In genomic region chr14:73741876-73742519, GRCh38 we compare ENCODE assay signal across 8 cellular contexts. TPM values are rescaled to one million over a fixed set of nuclear protein-coding genes. Genes with fewer than 3 reads are reported as not detected.
DNase-seq lines count a peak whose midpoint lies in the region; ATAC-seq and TF ChIP-seq lines count a peak whose summit lies in the region.

No MANE protein-coding gene starts in this region.

- H3K36me3 Mint-ChIP-seq in activated CD4-positive, alpha-beta memory T cell treated with anti-CD3 and anti-CD28 coated beads, Interleukin-2, amount 10 ng/mL, durations not matched to agents 7 days and 5 days (ENCODE audit: low read depth): peaks cover 34% of the 10 kb centered on the region

- no peak for TF ChIP-seq CTCF in gastroesophageal sphincter (IDR thresholded peaks at IDR 0.05)

- TF ChIP-seq POLR2A in gastroesophageal sphincter (IDR thresholded peaks at IDR 0.05): no peak

- H3K27ac ChIP-seq in gastroesophageal sphincter: peak overlapping the region; percentile 68 to 100 (median 88)

- peaks cover 28 to 91% (median 81%) of the 10 kb centered on the region in 3 donors for H3K4me1 ChIP-seq in gastroesophageal sphincter

- H3K4me1 Mint-ChIP-seq in activated CD4-positive, alpha-beta memory T cell treated with anti-CD3 and anti-CD28 coated beads, Interleukin-2, amount 10 ng/mL, durations not matched to agents 7 days and 5 days: peaks cover 77% of the 10 kb centered on the region

- POLR2A ChIA-PET in activated CD4-positive, alpha-beta memory T cell treated with anti-CD3 and anti-CD28 coated beads, Interleukin-2, amount 10 ng/mL, durations not matched to agents 7 days and 5 days (lab: Charles Lee): interaction anchor here (0.8 to 10.1 kb wide), 12 partner anchors 10 to 277 kb away, joined by 3 to 372 read pairs (median 7); partner anchors contain the start of genes ENTPD5, FAM161B, PTGR2 and ZNF410

- H3K4me3 Mint-ChIP-seq in activated CD4-positive, alpha-beta memory T cell treated with anti-CD3 and anti-CD28 coated beads, Interleukin-2, amount 10 ng/mL, durations not matched to agents 7 days and 5 days: peak overlapping the region; percentile 76

- no peaks in the 10 kb centered on the region for H3K9me3 ChIP-seq in gastroesophageal sphincter

- TF ChIP-seq EP300 in gastroesophageal sphincter (IDR thresholded peaks at IDR 0.05): no peak

- no peaks in the 10 kb centered on the region for H3K9me3 Mint-ChIP-seq in activated CD4-positive, alpha-beta memory T cell treated with anti-CD3 and anti-CD28 coated beads, Interleukin-2, amount 10 ng/mL, durations not matched to agents 7 days and 5 days

- CTCF ChIA-PET in activated CD4-positive, alpha-beta memory T cell treated with anti-CD3 and anti-CD28 coated beads, Interleukin-2, amount 10 ng/mL, durations not matched to agents 7 days and 5 days (lab: Charles Lee): interaction anchor here (0.5 to 9.8 kb wide), 8 partner anchors 13 to 110 kb away, joined by 3 to 151 read pairs (median 4); partner anchors contain the start of gene PTGR2

- ATAC-seq in gastroesophageal sphincter (no peak), GM21447 (IDR thresholded peaks at IDR 0.05; ENCODE audit: unreplicated experiment) (no peak), HG02759 (IDR thresholded peaks at IDR 0.05; ENCODE audit: unreplicated experiment) (no peak)

- no peaks in the 10 kb centered on the region for H3K27me3 ChIP-seq in gastroesophageal sphincter

- DNase-seq in NOMO-1 treated with DMSO at 0.1 percent for 48 hours (lab: John Stamatoyannopoulos, UW; ENCODE audit: unreplicated experiment) (peak; percentile 27), NOMO-1 (lab: John Stamatoyannopoulos, UW; ENCODE audit: unreplicated experiment in 2 of 2) (no peak), skeletal muscle cell (ENCODE audit: low read depth) (no peak), DMS 273 (lab: John Stamatoyannopoulos, UW; ENCODE audit: unreplicated experiment) (no peak)
- peak; percentile 44 for DNase-seq in activated CD4-positive, alpha-beta memory T cell treated with anti-CD3 and anti-CD28 coated beads, Interleukin-2, amount 10 ng/mL, durations not matched to agents 7 days and 5 days

- no peaks in the 10 kb centered on the region for H3K27me3 Mint-ChIP-seq in activated CD4-positive, alpha-beta memory T cell treated with anti-CD3 and anti-CD28 coated beads, Interleukin-2, amount 10 ng/mL, durations not matched to agents 7 days and 5 days

- peak overlapping the region; percentile 98 for H3K27ac Mint-ChIP-seq in activated CD4-positive, alpha-beta memory T cell treated with anti-CD3 and anti-CD28 coated beads, Interleukin-2, amount 10 ng/mL, durations not matched to agents 7 days and 5 days

- peaks cover 0 to 28% of the 10 kb centered on the region in 2 donors for H3K36me3 ChIP-seq in gastroesophageal sphincter

- H3K4me3 ChIP-seq in gastroesophageal sphincter (peak overlapping the region in 1 of 2 donors; percentile 41), skeletal muscle cell (ENCODE audit: low read depth, low read length) (peak overlapping the region; percentile 15)

- 3% methylated on average over 5 of the region's 17 CpGs; no CpG with 5 or more reads in 1 of the 2 donors for WGBS in gastroesophageal sphincter (ENCODE audit: low coverage in 1 of 2), 2 donors

RNA-seq across cellular contexts. Expression of gene PNMA1, which starts 27.8 kb away (rescaled TPM):
- 10 to 100 TPM; 28.2 to 30.0 TPM for total RNA-seq in activated CD4-positive, alpha-beta memory T cell treated with anti-CD3 and anti-CD28 coated beads, Interleukin-2, amount 10 ng/mL, durations not matched to agents 7 days and 5 days
- 10 to 100 TPM; 41.7 to 95.2 (median 47.6) TPM for total RNA-seq in gastroesophageal sphincter

Comparison
In these comparisons a context has a peak if more than half of its experiments do, and no peak if none do; other contexts are left out.
1. DNase-seq: peak in NOMO-1 treated with DMSO at 0.1 percent for 48 hours (single experiment) and activated CD4-positive, alpha-beta memory T cell treated with anti-CD3 and anti-CD28 coated beads, Interleukin-2, amount 10 ng/mL, durations not matched to agents 7 days and 5 days (single experiment); none in NOMO-1 (0 of 2), skeletal muscle cell (single experiment) and DMS 273 (single experiment).